In the genomic region with DNA sequence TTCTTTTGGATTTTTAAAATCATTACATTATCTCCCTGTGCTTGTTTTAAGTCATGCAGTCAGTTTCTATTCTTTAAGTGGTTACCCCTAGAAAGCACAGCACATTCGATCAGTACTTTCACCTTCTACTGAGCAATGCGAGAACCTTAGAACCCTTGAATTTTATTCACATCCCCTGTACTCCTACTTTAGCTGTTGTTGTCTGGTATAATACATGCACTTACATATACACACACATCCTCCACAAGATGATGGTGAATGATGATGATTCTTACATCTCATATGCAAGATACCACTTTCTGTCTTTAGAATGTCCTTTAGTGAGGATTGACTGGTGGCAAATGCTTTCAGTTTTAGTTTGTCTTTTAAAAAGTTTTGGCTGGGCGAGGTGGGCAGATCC, we compare ENCODE assay signal across 12 cellular contexts. TPM values are rescaled to one million over a fixed set of nuclear protein-coding genes. Genes with fewer than 3 reads are reported as not detected.
DNase-seq lines count a peak whose midpoint lies in the region; ATAC-seq and TF ChIP-seq lines count a peak whose summit lies in the region.
"Had no signal": no experiment of that assay in that cellular context is flagged by ENCODE, and none has a peak within 500 bp of the region (broad histone marks: within the 10 kb centered on the region; RNA-seq: fewer than 3 reads in every experiment).

No MANE protein-coding gene starts in this region.

- intact Hi-C loops in posterior vena cava (cut with DNase I), result loop anchor here in 1 of 2 donors (10.0 kb wide), 1 partner anchor 209 kb away; no protein-coding TSS in a partner anchor

- H3K4me1 ChIP-seq in suprapubic skin, result peaks cover 34% of the 10 kb centered on the region
- peaks cover 0 to 34% (median 4%) of the 10 kb centered on the region in 4 donors for H3K4me1 ChIP-seq in Peyer's patch

- TF ChIP-seq CTCF in suprapubic skin (IDR thresholded peaks at IDR 0.05), result no peak
- no peak for TF ChIP-seq CTCF in Peyer's patch (IDR thresholded peaks at IDR 0.05)

- peak; percentile 67 for ATAC-seq in GM18502 (IDR thresholded peaks at IDR 0.05; ENCODE audit: poor library complexity, unreplicated experiment)
- ATAC-seq in GM21367 (IDR thresholded peaks at IDR 0.05; ENCODE audit: unreplicated experiment), result peak; percentile 51
- ATAC-seq in HG03280 (IDR thresholded peaks at IDR 0.05; ENCODE audit: unreplicated experiment), result peak; percentile 57
- no peak for ATAC-seq in central memory CD8-positive, alpha-beta T cell (replicated peaks; ENCODE audit: extremely low read depth, poor library complexity, severe bottlenecking)

- H3K4me3 Mint-ChIP-seq in central memory CD8-positive, alpha-beta T cell, result peak overlapping the region; percentile 23

- H3K4me3 ChIP-seq in suprapubic skin, result no peak overlapping the region
- H3K4me3 ChIP-seq in Peyer's patch, result no peak overlapping the region
- H3K4me3 ChIP-seq: vagina had no signal

- no peaks in the 10 kb centered on the region for H3K36me3 ChIP-seq in suprapubic skin
- H3K36me3 ChIP-seq in Peyer's patch, result no peaks in the 10 kb centered on the region
- H3K36me3 ChIP-seq: vagina had no signal

- 85% methylated on average over 3 of the region's 3 CpGs for WGBS in suprapubic skin

- no peak for TF ChIP-seq EP300 in suprapubic skin (IDR thresholded peaks at IDR 0.05)

- peak overlapping the region; percentile 74 for H3K27ac Mint-ChIP-seq in central memory CD8-positive, alpha-beta T cell (ENCODE audit: low read depth)

- H3K27ac ChIP-seq in suprapubic skin (no peak overlapping the region), Peyer's patch (no peak overlapping the region)
- H3K27ac ChIP-seq: KMS-11, vagina had no signal

- DNase-seq in central memory CD8-positive, alpha-beta T cell (ENCODE audit: low spot score in 2 of 2), result no peak
- no peak for DNase-seq in EL
- no peak for DNase-seq in suprapubic skin (ENCODE audit: low spot score in 2 of 2)
- no peak for DNase-seq in Peyer's patch
- no peak for DNase-seq in posterior vena cava (ENCODE audit: low spot score)
- DNase-seq: GDM1, SK-N-SH had no signal

- TF ChIP-seq POLR2A in suprapubic skin (IDR thresholded peaks at IDR 0.05), result no peak
- no peak for TF ChIP-seq POLR2A in Peyer's patch (IDR thresholded peaks at IDR 0.05)

- H3K27me3 ChIP-seq in suprapubic skin (no peaks in the 10 kb centered on the region), Peyer's patch (no peaks in the 10 kb centered on the region)
- H3K27me3 ChIP-seq: vagina had no signal

- H3K36me3 Mint-ChIP-seq in central memory CD8-positive, alpha-beta T cell (ENCODE audit: insufficient read depth), result no peaks in the 10 kb centered on the region

- no peaks in the 10 kb centered on the region for H3K9me3 ChIP-seq in suprapubic skin
- no peaks in the 10 kb centered on the region for H3K9me3 ChIP-seq in Peyer's patch
- H3K9me3 ChIP-seq: SK-N-SH, vagina had no signal

- no peaks in the 10 kb centered on the region for H3K27me3 Mint-ChIP-seq in central memory CD8-positive, alpha-beta T cell

- H3K9me3 Mint-ChIP-seq in central memory CD8-positive, alpha-beta T cell, result no peaks in the 10 kb centered on the region

- peaks cover 16% of the 10 kb centered on the region for H3K4me1 Mint-ChIP-seq in central memory CD8-positive, alpha-beta T cell

RNA-seq across cellular contexts. Expression of a gene that starts 5.7 kb away (rescaled TPM):
- total RNA-seq in suprapubic skin (10 to 100 TPM; 12.3 to 18.6 (median 16.3) TPM), Peyer's patch (10 to 100 TPM; 12.7 to 29.7 (median 20.5) TPM), posterior vena cava (10 to 100 TPM; 19.5 to 20.0 TPM)

RNA-seq across cellular contexts. Expression of a gene that starts 6.4 kb away (rescaled TPM):
- total RNA-seq in suprapubic skin (10 to 100 TPM in 1 of 4 donors, 1 to 10 TPM in 3; 5.9 to 10.9 (median 6.2) TPM), Peyer's patch (10 to 100 TPM in 1 of 4 donors, 1 to 10 TPM in 3; 1.8 to 14.0 (median 5.9) TPM), posterior vena cava (10 to 100 TPM; 11.0 to 13.7 TPM)
